In genomic region chr22:39732625-39733024, GRCh38 we compare ENCODE assay signal across 25 cellular contexts.
"Had no signal": no experiment of that assay in that cellular context is flagged by ENCODE, and none has a peak within 500 bp of the region (broad histone marks: within the 10 kb centered on the region; RNA-seq: fewer than 3 reads in every experiment).

No MANE protein-coding gene starts in this region.

- H3K4me3 Mint-ChIP-seq: activated CD4-positive, alpha-beta T cell treated with anti-CD3 and anti-CD28 coated beads, Interleukin-2, amount 10 ng/mL, durations not matched to agents 7 days and 5 days; activated CD8-positive, alpha-beta T cell treated with anti-CD3 and anti-CD28 coated beads for 36 hours; activated naive CD4-positive, alpha-beta T cell treated with anti-CD3 and anti-CD28 coated beads, Interleukin-2, amount 50 U/mL, for 24 hours; activated T-cell treated with anti-CD3 and anti-CD28 coated beads, Interleukin-2, amount 50 U/mL, for 24 hours; activated T-helper 1 cell treated with anti-CD3 and anti-CD28 coated beads, Interleukin-12 subunit alpha, Interleukin-12 subunit beta, Interleukin-2, Interleukin-4 antibody, amounts not matched to agents 30 ng/mL and 10 ng/mL and 1 ng/mL, durations not matched to agents 14 hours and 24 hours and 36 hours had no signal

- H3K36me3 Mint-ChIP-seq: activated naive CD4-positive, alpha-beta T cell treated with anti-CD3 and anti-CD28 coated beads, Interleukin-2, amount 50 U/mL, for 24 hours had no signal

- H3K27me3 Mint-ChIP-seq: activated naive CD4-positive, alpha-beta T cell treated with anti-CD3 and anti-CD28 coated beads, Interleukin-2, amount 50 U/mL, for 24 hours; activated T-cell treated with anti-CD3 and anti-CD28 coated beads, Interleukin-2, amount 50 U/mL, for 24 hours had no signal

- H3K4me3 ChIP-seq: breast epithelium, MG63, SK-N-MC had no signal

- ATAC-seq: activated CD8-positive, alpha-beta T cell treated with anti-CD3 and anti-CD28 coated beads for 36 hours; Panc1; Right ventricle myocardium inferior had no signal

- H3K27me3 ChIP-seq: breast epithelium had no signal

- H3K4me1 ChIP-seq: breast epithelium had no signal

- H3K27ac Mint-ChIP-seq: activated CD4-positive, alpha-beta T cell treated with anti-CD3 and anti-CD28 coated beads, Interleukin-2, amount 10 ng/mL, durations not matched to agents 7 days and 5 days; activated CD8-positive, alpha-beta T cell treated with anti-CD3 and anti-CD28 coated beads for 36 hours; activated naive CD4-positive, alpha-beta T cell treated with anti-CD3 and anti-CD28 coated beads, Interleukin-2, amount 50 U/mL, for 24 hours; activated T-cell treated with anti-CD3 and anti-CD28 coated beads, Interleukin-2, amount 50 U/mL, for 24 hours; activated T-helper 1 cell treated with anti-CD3 and anti-CD28 coated beads, Interleukin-12 subunit alpha, Interleukin-12 subunit beta, Interleukin-2, Interleukin-4 antibody, amounts not matched to agents 30 ng/mL and 10 ng/mL and 1 ng/mL, durations not matched to agents 14 hours and 24 hours and 36 hours had no signal

- DNase-seq: activated CD4-positive, alpha-beta T cell treated with anti-CD3 and anti-CD28 coated beads, Interleukin-2, amount 10 ng/mL, durations not matched to agents 7 days and 5 days; activated CD4-positive, CD25-positive, alpha-beta regulatory T cell; activated CD8-positive, alpha-beta T cell treated with anti-CD3 and anti-CD28 coated beads for 36 hours; activated effector memory CD4-positive, alpha-beta T cell treated with Interleukin-2 at 50 U/mL for 16 hours; activated naive CD4-positive, alpha-beta T cell; activated T-cell treated with anti-CD3 and anti-CD28 coated beads, Interleukin-2, amount 50 U/mL, for 24 hours; aorta; caudate nucleus; MG63; MV-4-11; NCI-H1930; NCI-H2107; NCI-H345; NCI-H510A; NK-92 treated with Interleukin-12 subunit alpha and Interleukin-12 subunit beta, amount 100 ng/mL, for 24 hours; OCI-M1; RPMI8226; T-helper 1 cell had no signal

- H3K9me3 Mint-ChIP-seq: activated CD4-positive, alpha-beta T cell treated with anti-CD3 and anti-CD28 coated beads, Interleukin-2, amount 10 ng/mL, durations not matched to agents 7 days and 5 days; activated CD8-positive, alpha-beta T cell treated with anti-CD3 and anti-CD28 coated beads for 36 hours; activated naive CD4-positive, alpha-beta T cell treated with anti-CD3 and anti-CD28 coated beads, Interleukin-2, amount 50 U/mL, for 24 hours; activated T-cell treated with anti-CD3 and anti-CD28 coated beads, Interleukin-2, amount 50 U/mL, for 24 hours; activated T-helper 1 cell treated with anti-CD3 and anti-CD28 coated beads, Interleukin-12 subunit alpha, Interleukin-12 subunit beta, Interleukin-2, Interleukin-4 antibody, amounts not matched to agents 30 ng/mL and 10 ng/mL and 1 ng/mL, durations not matched to agents 14 hours and 24 hours and 36 hours had no signal

- H3K36me3 ChIP-seq: breast epithelium, MG63 had no signal

- H3K9me3 ChIP-seq: breast epithelium, MG63 had no signal

- H3K4me1 Mint-ChIP-seq: activated CD4-positive, alpha-beta T cell treated with anti-CD3 and anti-CD28 coated beads, Interleukin-2, amount 10 ng/mL, durations not matched to agents 7 days and 5 days; activated naive CD4-positive, alpha-beta T cell treated with anti-CD3 and anti-CD28 coated beads, Interleukin-2, amount 50 U/mL, for 24 hours had no signal

- H3K27ac ChIP-seq: breast epithelium, SK-N-MC, VCaP had no signal
